12 cellular contexts compared by ENCODE assay signal in the genomic region with DNA sequence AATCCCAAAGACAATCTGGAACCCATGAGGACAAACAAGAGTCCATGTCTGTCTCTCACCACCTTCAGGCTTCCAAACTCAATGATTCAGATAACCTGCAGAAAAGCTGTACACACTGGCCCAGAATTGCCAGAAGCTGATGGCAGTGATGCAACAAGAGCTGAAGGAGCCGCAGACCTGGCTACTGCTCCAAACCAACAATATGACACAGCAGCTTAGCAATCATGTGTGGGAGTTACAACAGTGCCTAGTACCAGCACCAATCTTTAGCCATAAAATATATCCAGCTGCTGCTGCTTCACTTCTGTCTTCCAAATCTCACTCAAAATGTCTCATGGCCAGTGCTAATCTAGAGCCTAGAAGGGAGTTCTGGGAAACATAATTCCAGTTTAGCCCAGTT. TPM values are rescaled to one million over a fixed set of nuclear protein-coding genes. Genes with fewer than 3 reads are reported as not detected.
DNase-seq lines count a peak whose midpoint lies in the region; ATAC-seq, FAIRE-seq and TF ChIP-seq lines count a peak whose summit lies in the region.
"Had no signal": no experiment of that assay in that cellular context is flagged by ENCODE, and none has a peak within 500 bp of the region (broad histone marks: within the 10 kb centered on the region; RNA-seq: fewer than 3 reads in every experiment).

No MANE protein-coding gene starts in this region.

- H3K9me1 ChIP-seq in K562 (ENCODE audit: control insufficient read depth, insufficient read depth, low read length): no peaks in the 10 kb centered on the region

- in situ Hi-C loops in K562 (cut with MboI): no loop called here

- H3K9me3 ChIP-seq in MG63 (no peaks in the 10 kb centered on the region), K562 (replicated peaks; ENCODE audit: control insufficient read depth, insufficient read depth, low read depth, low read length) (no peaks in the 10 kb centered on the region), mucosa of descending colon (no peaks in the 10 kb centered on the region), tibial nerve (no peaks in the 10 kb centered on the region)

- H3K4me2 ChIP-seq in K562 (ENCODE audit: insufficient read depth, low read length): no peak overlapping the region

- TF ChIP-seq POLR2A in K562 (conservative IDR thresholded peaks at IDR 0.05): no peak
- TF ChIP-seq POLR2A in tibial nerve (IDR thresholded peaks at IDR 0.05): no peak

- no peak overlapping the region for H3K4me3 ChIP-seq in MG63
- H3K4me3 ChIP-seq in K562: no peak overlapping the region
- H3K4me3 ChIP-seq in mucosa of descending colon: no peak overlapping the region
- no peak overlapping the region for H3K4me3 ChIP-seq in tibial nerve

- CTCF ChIA-PET in K562 (lab: Yijun Ruan, JAX; ENCODE audit: low intra/inter-chr PET ratio): no interaction called here

- TF ChIP-seq RAD21 in K562 (CRISPR knock-in tag; conservative IDR thresholded peaks at IDR 0.05 in 1 of 2, IDR thresholded peaks at IDR 0.05 in 1 of 2): no peak

- no peak for TF ChIP-seq EP300 in K562 (IDR thresholded peaks at IDR 0.05; ENCODE audit: low read length)
- TF ChIP-seq EP300 in tibial nerve (IDR thresholded peaks at IDR 0.05): no peak

- no peaks in the 10 kb centered on the region for H3K27me3 ChIP-seq in MG63
- no peaks in the 10 kb centered on the region for H3K27me3 ChIP-seq in K562 (ENCODE audit: control insufficient read depth in 2 of 2, insufficient read depth in 2 of 2, low read length in 2 of 2)
- H3K27me3 ChIP-seq in tibial nerve: no peaks in the 10 kb centered on the region

- H3K27ac ChIP-seq in K562 (ENCODE audit: extremely low read depth, low read depth, low read length): no peak overlapping the region
- H3K27ac ChIP-seq in tibial nerve: no peak overlapping the region

- POLR2A ChIA-PET in K562 (lab: Yijun Ruan, JAX): interaction anchor here (0.6 kb wide), 1 partner anchor 91 kb away, joined by 3 read pairs; no protein-coding TSS in a partner anchor

- intact Hi-C loops in K562 (cut with micrococcal nuclease) (no loop called here), mucosa of descending colon (cut with DNase I, micrococcal nuclease) (no loop called here)

- ATAC-seq in K562: peak; percentile 75
- ATAC-seq in mucosa of descending colon: peak; percentile 17
- no peak for ATAC-seq in HG03521 (IDR thresholded peaks at IDR 0.05; ENCODE audit: unreplicated experiment)
- no peak for ATAC-seq in HG03342 (IDR thresholded peaks at IDR 0.05; ENCODE audit: unreplicated experiment)

- H3K4me1 ChIP-seq in K562 (replicated peaks in 1 of 2; ENCODE audit: control insufficient read depth in 2 of 2, insufficient read depth in 2 of 2, low read length in 2 of 2) (peaks cover 0 to 7% of the 10 kb centered on the region in 2 experiments; a peak in 1 of 5 replicates), mucosa of descending colon (ENCODE audit: low read depth) (peaks cover 10% of the 10 kb centered on the region), tibial nerve (peaks cover 0 to 14% (median 0%) of the 10 kb centered on the region in 4 donors)

- TF ChIP-seq CTCF in K562 (IDR thresholded peaks at IDR 0.05 in 2 of 3, conservative IDR thresholded peaks at IDR 0.05 in 1 of 3; ENCODE audit: insufficient read depth in 2 of 3, low read depth in 1 of 3, low read length in 3 of 3) (no peak), mucosa of descending colon (IDR thresholded peaks at IDR 0.05) (no peak), tibial nerve (IDR thresholded peaks at IDR 0.05) (no peak)

- no peaks in the 10 kb centered on the region for H4K20me1 ChIP-seq in K562 (replicated peaks; ENCODE audit: control insufficient read depth, insufficient read depth, low read length)

- H3K79me2 ChIP-seq in K562 (ENCODE audit: control insufficient read depth, insufficient read depth, low read length): no peaks in the 10 kb centered on the region; the same call in 2 of the 3 replicates

- H2AFZ ChIP-seq in K562 (ENCODE audit: low read depth, low read length): no peak overlapping the region

- BruUV-seq in K562 (replicated peaks; lab: Mats Ljungman, UMichigan): no TSS peak

- no peak for FAIRE-seq in K562 (lab: Jason Lieb, UNC)
- FAIRE-seq: H1 had no signal

- peak; percentile 84 to 85 for DNase-seq in AML-193 (lab: John Stamatoyannopoulos, UW)
- peak; percentile 58 for DNase-seq in MG63
- DNase-seq in K562 (ENCODE audit: extremely low read depth in 1 of 4, low spot score in 3 of 4): peak in 1 of 4 experiments; percentile 19
- no peak for DNase-seq in mucosa of descending colon
- no peak for DNase-seq in tibial nerve (ENCODE audit: low spot score in 2 of 2)
- no peak for DNase-seq in DMS79 treated with DMSO at 0.1 percent for 48 hours (lab: John Stamatoyannopoulos, UW)
- DNase-seq: activated naive CD8-positive, alpha-beta T cell treated with anti-CD3 and anti-CD28 coated beads for 36 hours; cerebellar nuclear complex; DND-41 had no signal

- H3K9ac ChIP-seq in K562 (ENCODE audit: insufficient read depth in 1 of 2, low read depth in 2 of 2, low read length in 2 of 2): no peak overlapping the region

- H3K36me3 ChIP-seq in MG63 (no peaks in the 10 kb centered on the region), K562 (ENCODE audit: control insufficient read depth, insufficient read depth, low read length) (no peaks in the 10 kb centered on the region), mucosa of descending colon (ENCODE audit: low read depth) (no peaks in the 10 kb centered on the region), tibial nerve (no peaks in the 10 kb centered on the region)

- 0% methylated on average over 1 of the region's 1 CpG for WGBS in K562 (ENCODE audit: insufficient coverage, low coverage, missing lambda C conversion rate)
- 71 to 93% methylated on average over 1 of the region's 1 CpG for WGBS in tibial nerve, 2 donors

TF ChIP-seq in K562, 482 proteins besides CTCF, POLR2A, EP300 and RAD21 (continues in another document):
- TF ChIP-seq SRSF1 (IDR thresholded peaks at IDR 0.05; ENCODE audit: low read depth, low read length): no peak
- TF ChIP-seq RCOR1 (IDR thresholded peaks at IDR 0.05; ENCODE audit: borderline replicate concordance in 1 of 2, low read depth in 2 of 2, low read length in 2 of 2): 0 out of 4 replicates have a peak, but pooled peaks of 1 of the 2 experiments have one; percentile 22
- TF ChIP-seq ZNF263 (CRISPR knock-in tag; IDR thresholded peaks at IDR 0.05; ENCODE audit: borderline replicate concordance): no peak
- no peak for TF ChIP-seq POLR2G (IDR thresholded peaks at IDR 0.05; ENCODE audit: low read depth, low read length)
- TF ChIP-seq, protein P1, sequence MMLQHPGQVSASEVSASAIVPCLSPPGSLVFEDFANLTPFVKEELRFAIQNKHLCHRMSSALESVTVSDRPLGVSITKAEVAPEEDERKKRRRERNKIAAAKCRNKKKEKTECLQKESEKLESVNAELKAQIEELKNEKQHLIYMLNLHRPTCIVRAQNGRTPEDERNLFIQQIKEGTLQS (IDR thresholded peaks at IDR 0.05): peak; percentile 81
- TF ChIP-seq, protein P1 (CRISPR knock-in tag; conservative IDR thresholded peaks at IDR 0.05): no peak
- no peak for TF ChIP-seq COPS2 (conservative IDR thresholded peaks at IDR 0.05)
- TF ChIP-seq U2AF2 (optimal IDR thresholded peaks at IDR 0.05; ENCODE audit: low read depth, low read length): no peak
- TF ChIP-seq CEBPG (CRISPR knock-in tag; IDR thresholded peaks at IDR 0.05): peak; percentile 79
- TF ChIP-seq CEBPG (tag; conservative IDR thresholded peaks at IDR 0.05 in 1 of 2, IDR thresholded peaks at IDR 0.05 in 1 of 2): peak; percentile 88 to 92
- peak; percentile 65; the same call in 1 of the 2 replicates for TF ChIP-seq NFE2 (IDR thresholded peaks at IDR 0.05; ENCODE audit: low read depth)
- TF ChIP-seq MTA1 (IDR thresholded peaks at IDR 0.05; ENCODE audit: borderline replicate concordance): no peak
- no peak for TF ChIP-seq STAT5B (CRISPR knock-in tag; IDR thresholded peaks at IDR 0.05)
- TF ChIP-seq SUPT5H (IDR thresholded peaks at IDR 0.05): no peak
- peak; percentile 26; the same call in 1 of the 2 replicates for TF ChIP-seq C11orf30 (IDR thresholded peaks at IDR 0.05; ENCODE audit: low read depth)
- no peak for TF ChIP-seq ZNF274 (IDR thresholded peaks at IDR 0.05; ENCODE audit: borderline replicate concordance, low read depth, low read length)

RNA-seq across cellular contexts. Expression of gene RPS6KA5, which starts 22.0 kb away (rescaled TPM):
- 1.5 and 2.9 TPM in 2 replicates for total RNA-seq in MG63 (2014; rRNA removed; shearing (Covaris generic); ENCODE audit: low replicate concordance)
- 8.5 and 22.6 TPM in 2 replicates for total RNA-seq in K562 (2011; cell fraction: chromatin; rRNA removed; ENCODE audit: low replicate concordance)
- total RNA-seq in K562 (2011; cell fraction: nucleolus; rRNA removed): 2.7 and 3.9 TPM in 2 replicates
- 5.1 TPM in 2 replicates for total RNA-seq in K562 (2011; cell fraction: nucleoplasm; rRNA removed)
- 4.9 and 5.1 TPM in 2 replicates for total RNA-seq in K562 (2014; rRNA removed)
- 3.9 and 5.0 TPM in 2 replicates for total RNA-seq in K562 (2014; rRNA removed; fragmentation: Illumina TruSeq; extraction: Trizol)
- 4.4 and 5.5 TPM in 2 replicates for total RNA-seq in K562 (2015; rRNA removed; fragmentation: Illumina TruSeq; extraction: Trizol)
- total RNA-seq in K562 (2021): 6.4 and 7.7 TPM in 2 replicates
- polyA plus RNA-seq in K562 (2011; rRNA removed): 3.5 and 4.9 TPM in 2 replicates
- 0.76 and 1.5 TPM in 2 replicates for polyA plus RNA-seq in K562 (2011; cell fraction: cytosol; rRNA removed)
- polyA plus RNA-seq in K562 (2011; cell fraction: nucleus; rRNA removed): 5.3 and 6.0 TPM in 2 replicates
- polyA plus RNA-seq in K562 (2012): 2.6 and 5.2 TPM in 2 replicates
- 3.5 and 3.9 TPM in 2 replicates for polyA plus RNA-seq in K562 (2014; fragmentation: Illumina TruSeq; extraction: Trizol)
- under 1 TPM; 0.88 to 0.96 TPM for polyA plus RNA-seq in K562 (2014; fragmentation: Nextera tagmentation; extraction: Ambion mirVana)
- polyA plus RNA-seq in K562 (2014; rRNA removed): 4.5 and 4.7 TPM in 2 replicates
- polyA minus RNA-seq in K562 (2011; rRNA and poly(A)+ RNA removed): 7.4 and 10.9 TPM in 2 replicates
- 0.91 and 2.2 TPM in 2 replicates for polyA minus RNA-seq in K562 (2011; cell fraction: cytosol; rRNA and poly(A)+ RNA removed)
- polyA minus RNA-seq in K562 (2011; cell fraction: nucleus; rRNA and poly(A)+ RNA removed): 5.0 and 11.0 TPM in 2 replicates
- total RNA-seq in mucosa of descending colon: 10 to 100 TPM; 25.0 to 41.5 (median 27.2) TPM
- 10 to 100 TPM in 2 of 4 donors, 1 to 10 TPM in 2; 8.4 to 12.7 (median 10.1) TPM for total RNA-seq in tibial nerve

Comparison
In these comparisons a context has a peak if more than half of its experiments do, and no peak if none do; other contexts are left out.
1. DNase-seq: peak in AML-193 (2 of 2) and MG63 (single experiment); none in mucosa of descending colon (0 of 3), tibial nerve (0 of 2) and DMS79 treated with DMSO at 0.1 percent for 48 hours (single experiment).
2. ATAC-seq: peak in K562 (single experiment) and mucosa of descending colon (single experiment); none in HG03521 (single experiment) and HG03342 (single experiment).